In the genomic region with DNA sequence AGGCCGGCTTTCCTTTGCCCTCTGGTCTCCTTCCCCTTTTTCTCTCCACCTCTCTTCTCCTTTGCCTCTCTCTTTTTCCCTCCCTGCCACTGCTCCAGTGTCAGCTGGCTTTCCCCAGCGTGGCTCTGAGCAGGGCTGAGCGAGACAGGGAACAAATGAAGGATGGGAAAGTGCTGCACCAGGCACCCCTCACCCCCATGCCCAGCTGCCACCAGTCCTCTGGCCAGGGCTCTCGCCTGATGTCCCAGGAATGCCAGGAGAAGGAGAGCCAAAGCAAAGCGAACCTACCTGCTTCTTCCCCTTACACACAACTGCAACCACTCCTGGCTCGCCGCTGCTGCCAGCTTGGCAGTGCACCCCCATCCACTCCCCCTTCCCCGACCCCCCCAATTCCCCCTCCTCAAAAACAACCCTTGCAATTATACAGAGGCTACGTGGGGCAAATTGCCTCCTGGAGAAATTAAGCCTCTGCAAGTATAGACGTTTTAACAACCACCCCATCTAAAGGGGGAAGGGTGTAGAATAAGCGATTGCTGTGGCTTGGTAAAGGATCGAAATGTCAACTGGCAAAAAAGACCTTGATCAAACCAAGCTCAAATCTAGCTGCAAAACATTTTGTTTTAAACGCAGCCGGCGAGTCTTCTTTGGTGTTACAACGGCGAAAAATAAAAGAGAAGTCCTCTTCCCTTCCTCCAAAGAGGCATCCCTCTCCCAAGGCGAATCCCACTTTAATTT, we compare ENCODE assay signal across 11 cellular contexts. TPM values are rescaled to one million over a fixed set of nuclear protein-coding genes. Genes with fewer than 3 reads are reported as not detected.
DNase-seq lines count a peak whose midpoint lies in the region; ATAC-seq and TF ChIP-seq lines count a peak whose summit lies in the region.
"Had no signal": no experiment of that assay in that cellular context is flagged by ENCODE, and none has a peak within 500 bp of the region (broad histone marks: within the 10 kb centered on the region; RNA-seq: fewer than 3 reads in every experiment).

No MANE protein-coding gene starts in this region.

- peak overlapping the region; percentile 61 for H3K4me3 ChIP-seq in right cardiac atrium (ENCODE audit: low read length)
- H3K4me3 ChIP-seq in right atrium auricular region: no peak overlapping the region
- H3K4me3 ChIP-seq in vagina: peak overlapping the region; percentile 13 to 55

- H3K36me3 Mint-ChIP-seq in activated T-helper 1 cell treated with anti-CD3 and anti-CD28 coated beads, Interleukin-12 subunit alpha, Interleukin-12 subunit beta, Interleukin-2, Interleukin-4 antibody, amounts not matched to agents 30 ng/mL and 10 ng/mL and 1 ng/mL, durations not matched to agents 14 hours and 24 hours and 36 hours (ENCODE audit: low read depth): peaks cover 17% of the 10 kb centered on the region

- no peaks in the 10 kb centered on the region for H3K27me3 ChIP-seq in right cardiac atrium (ENCODE audit: control insufficient read depth, insufficient read depth)
- H3K27me3 ChIP-seq in right atrium auricular region: peaks cover 30 to 41% of the 10 kb centered on the region in 2 donors
- H3K27me3 ChIP-seq in vagina: peaks cover 9% of the 10 kb centered on the region

- peak overlapping the region; percentile 99 for H3K4me3 Mint-ChIP-seq in activated T-helper 1 cell treated with anti-CD3 and anti-CD28 coated beads, Interleukin-12 subunit alpha, Interleukin-12 subunit beta, Interleukin-2, Interleukin-4 antibody, amounts not matched to agents 30 ng/mL and 10 ng/mL and 1 ng/mL, durations not matched to agents 14 hours and 24 hours and 36 hours

- H3K27ac Mint-ChIP-seq in activated T-helper 1 cell treated with anti-CD3 and anti-CD28 coated beads, Interleukin-12 subunit alpha, Interleukin-12 subunit beta, Interleukin-2, Interleukin-4 antibody, amounts not matched to agents 30 ng/mL and 10 ng/mL and 1 ng/mL, durations not matched to agents 14 hours and 24 hours and 36 hours: peak overlapping the region; percentile 100

- DNase-seq in right cardiac atrium (no peak), right atrium auricular region (ENCODE audit: low spot score) (no peak), left kidney (ENCODE audit: low read depth, low spot score) (peak; percentile 39), vagina (ENCODE audit: extremely low spot score in 2 of 2) (no peak), omental fat pad (ENCODE audit: low spot score) (no peak), dedifferentiated amniotic fluid mesenchymal stem cell (ENCODE audit: extremely low spot score) (no peak)
- no peak for DNase-seq in activated T-helper 1 cell treated with anti-CD3 and anti-CD28 coated beads, Interleukin-12 subunit alpha, Interleukin-12 subunit beta, Interleukin-2, Interleukin-4 antibody, amounts not matched to agents 30 ng/mL and 10 ng/mL and 1 ng/mL, durations not matched to agents 14 hours and 24 hours and 36 hours (ENCODE audit: low spot score)
- DNase-seq: NCI-H2081, T-helper 9 cell had no signal

- H3K4me1 ChIP-seq in right cardiac atrium (ENCODE audit: control insufficient read depth, insufficient read depth, low read length) (no peaks in the 10 kb centered on the region), right atrium auricular region (peaks cover 0 to 49% of the 10 kb centered on the region in 2 donors), vagina (peaks cover 35% of the 10 kb centered on the region)

- TF ChIP-seq CTCF in right atrium auricular region (IDR thresholded peaks at IDR 0.05): no peak
- no peak for TF ChIP-seq CTCF in vagina (IDR thresholded peaks at IDR 0.05)
- no peak for TF ChIP-seq CTCF in omental fat pad (IDR thresholded peaks at IDR 0.05)

- WGBS in right cardiac atrium: 15% methylated on average over 18 of the region's 18 CpGs

- TF ChIP-seq POLR2A in vagina (IDR thresholded peaks at IDR 0.05): no peak

- H3K27me3 Mint-ChIP-seq in activated T-helper 1 cell treated with anti-CD3 and anti-CD28 coated beads, Interleukin-12 subunit alpha, Interleukin-12 subunit beta, Interleukin-2, Interleukin-4 antibody, amounts not matched to agents 30 ng/mL and 10 ng/mL and 1 ng/mL, durations not matched to agents 14 hours and 24 hours and 36 hours (ENCODE audit: insufficient read depth): no peaks in the 10 kb centered on the region

- peaks cover 56% of the 10 kb centered on the region for H3K4me1 Mint-ChIP-seq in activated T-helper 1 cell treated with anti-CD3 and anti-CD28 coated beads, Interleukin-12 subunit alpha, Interleukin-12 subunit beta, Interleukin-2, Interleukin-4 antibody, amounts not matched to agents 30 ng/mL and 10 ng/mL and 1 ng/mL, durations not matched to agents 14 hours and 24 hours and 36 hours (ENCODE audit: low read depth)

- intact Hi-C loops in right cardiac atrium (cut with DNase I): no loop called here
- intact Hi-C loops in activated T-helper 1 cell treated with anti-CD3 and anti-CD28 coated beads, Interleukin-12 subunit alpha, Interleukin-12 subunit beta, Interleukin-2, Interleukin-4 antibody, amounts not matched to agents 30 ng/mL and 10 ng/mL and 1 ng/mL, durations not matched to agents 14 hours and 24 hours and 36 hours (cut with micrococcal nuclease): loop anchor here (5.0 to 10.0 kb wide), 5 partner anchors 274 to 1484 kb away; no protein-coding TSS in a partner anchor
- intact Hi-C loops in vagina (cut with DNase I): no loop called here

- H3K9me3 Mint-ChIP-seq in activated T-helper 1 cell treated with anti-CD3 and anti-CD28 coated beads, Interleukin-12 subunit alpha, Interleukin-12 subunit beta, Interleukin-2, Interleukin-4 antibody, amounts not matched to agents 30 ng/mL and 10 ng/mL and 1 ng/mL, durations not matched to agents 14 hours and 24 hours and 36 hours: no peaks in the 10 kb centered on the region

- H3K36me3 ChIP-seq in right atrium auricular region: no peaks in the 10 kb centered on the region
- H3K36me3 ChIP-seq in vagina: no peaks in the 10 kb centered on the region
- H3K36me3 ChIP-seq: tibial artery had no signal

- no peaks in the 10 kb centered on the region for H3K9me3 ChIP-seq in right cardiac atrium (ENCODE audit: control insufficient read depth, low read length)
- no peaks in the 10 kb centered on the region for H3K9me3 ChIP-seq in right atrium auricular region
- H3K9me3 ChIP-seq in vagina: no peaks in the 10 kb centered on the region
- H3K9me3 ChIP-seq: tibial artery had no signal

- H3K27ac ChIP-seq in right cardiac atrium (ENCODE audit: low read length): no peak overlapping the region
- H3K27ac ChIP-seq in right atrium auricular region: no peak overlapping the region
- H3K27ac ChIP-seq in vagina: peak overlapping the region; percentile 49
- H3K27ac ChIP-seq: tibial artery had no signal

- ATAC-seq in right cardiac atrium: no peak
- no peak for ATAC-seq in GM21423 (IDR thresholded peaks at IDR 0.05; ENCODE audit: unreplicated experiment)
- ATAC-seq in omental fat pad (ENCODE audit: low FRiP score): no peak

RNA-seq across cellular contexts. Expression of gene BCL11B, which starts 3.1 kb away (rescaled TPM):
- under 1 TPM; 0.08 to 0.63 (median 0.23) TPM for total RNA-seq in right cardiac atrium
- polyA plus RNA-seq in right cardiac atrium: 0.05 TPM
- total RNA-seq in right atrium auricular region: under 1 TPM; 0.19 to 0.43 TPM
- total RNA-seq in activated T-helper 1 cell treated with anti-CD3 and anti-CD28 coated beads, Interleukin-12 subunit alpha, Interleukin-12 subunit beta, Interleukin-2, Interleukin-4 antibody, amounts not matched to agents 30 ng/mL and 10 ng/mL and 1 ng/mL, durations not matched to agents 14 hours and 24 hours and 36 hours: 43.5 and 45.4 TPM in 2 replicates
- total RNA-seq in vagina: 11.5 TPM
- total RNA-seq in omental fat pad: 1 to 10 TPM in 1 of 4 donors, under 1 TPM in 3; 0.56 to 2.0 (median 0.77) TPM

Comparison
In these comparisons a context has a peak if more than half of its experiments do, and no peak if none do; other contexts are left out.
1. H3K4me3 ChIP-seq: peak in right cardiac atrium (single experiment) and vagina (2 of 2); none in right atrium auricular region (0 of 2).